ENCODE assay signal across 8 cellular contexts in the genomic region with DNA sequence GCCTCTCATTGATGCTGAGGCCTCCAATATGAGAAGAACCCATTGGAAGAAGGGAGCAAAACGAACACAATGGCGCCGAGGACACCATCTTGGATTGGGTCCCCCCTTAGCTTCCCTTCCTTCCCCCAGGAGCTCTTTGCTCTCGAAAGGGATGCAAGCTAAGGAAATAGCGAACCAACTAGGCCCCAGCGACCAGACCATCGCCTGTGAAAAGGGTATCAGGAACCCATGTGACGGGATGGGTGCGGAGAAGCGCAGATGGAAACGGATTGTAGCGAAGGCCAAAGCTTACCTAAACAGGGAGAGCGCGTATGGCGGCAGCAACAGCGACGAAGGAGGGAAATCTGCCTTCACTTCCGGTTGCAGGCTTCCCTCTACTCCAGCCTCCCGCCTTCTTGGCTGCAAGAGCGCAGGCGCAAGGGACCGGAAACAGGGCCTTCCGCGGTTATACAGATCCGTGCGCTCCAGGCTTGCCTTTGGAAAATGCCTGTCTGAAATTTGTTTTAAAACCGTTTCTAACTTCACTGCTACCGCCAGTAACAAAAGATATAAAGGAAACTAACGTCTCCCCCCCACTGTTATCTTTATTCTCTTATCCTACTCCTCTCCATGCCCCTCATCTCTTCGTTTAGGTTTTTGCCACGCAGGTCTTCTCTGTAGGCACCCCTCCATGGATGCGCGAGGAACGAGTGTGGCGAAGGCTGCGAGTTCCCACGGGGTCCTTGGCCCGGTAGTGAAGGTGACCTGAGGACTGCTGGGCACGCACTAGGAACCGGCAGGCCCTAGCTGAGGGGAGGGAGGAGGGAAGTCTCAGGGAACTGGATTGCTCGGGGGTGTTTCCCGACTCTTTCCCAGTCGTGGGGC. TPM values are rescaled to one million over a fixed set of nuclear protein-coding genes. Genes with fewer than 3 reads are reported as not detected.
DNase-seq lines count a peak whose midpoint lies in the region; ATAC-seq, FAIRE-seq and TF ChIP-seq lines count a peak whose summit lies in the region.

TSS of gene DDX39B (minus strand) at position 346 of the 864 bp plus-strand sequence. CDS start 1,471 bp downstream, outside the sequence.

- H3K27me3 ChIP-seq in ACC112 (ENCODE audit: insufficient read depth, low read length) (no peaks in the 10 kb centered on the region), mammary epithelial cell (ENCODE audit: insufficient read depth, low read length) (no peaks in the 10 kb centered on the region), small intestine (ENCODE audit: control insufficient read depth in 2 of 2, insufficient read depth in 2 of 2, low read length in 2 of 2) (no peaks in the 10 kb centered on the region)

- ATAC-seq in GM18873 (IDR thresholded peaks at IDR 0.05; ENCODE audit: low FRiP score, unreplicated experiment) (peak; percentile 57), HG03139 (IDR thresholded peaks at IDR 0.05; ENCODE audit: unreplicated experiment) (peak; percentile 42)

- H2AFZ ChIP-seq in ACC112 (ENCODE audit: low read length, unreplicated experiment) (no peak within 1 kb of the TSS), mammary epithelial cell (ENCODE audit: low read depth, low read length) (peak within 1 kb of the TSS; percentile 87)

- peak; percentile 97 for DNase-seq in NCI-H2227 (lab: John Stamatoyannopoulos, UW; ENCODE audit: unreplicated experiment)
- peak; percentile 94 for DNase-seq in mammary epithelial cell
- peak; percentile 92 for DNase-seq in iPS-NIHi11 (ENCODE audit: low spot score)
- peak; percentile 98 for DNase-seq in small intestine

- intact Hi-C loops in mammary epithelial cell (cut with micrococcal nuclease), result loop anchor here (1.0 to 10.0 kb wide), 5 partner anchors 39 to 413 kb away; partner anchors contain the start of genes BAG6, CLIC1, NELFE and SKIC2

- H3K4me2 ChIP-seq in mammary epithelial cell (ENCODE audit: insufficient read depth, low read depth, low read length), result peak within 1 kb of the TSS; percentile 80

- no peak for TF ChIP-seq CTCF in WI38 (IDR thresholded peaks at IDR 0.05; ENCODE audit: low read depth, low read length)
- no peak for TF ChIP-seq CTCF in mammary epithelial cell (conservative IDR thresholded peaks at IDR 0.05 in 1 of 2, IDR thresholded peaks at IDR 0.05 in 1 of 2; ENCODE audit: extremely low read depth in 1 of 2, insufficient read depth in 1 of 2, low read depth in 1 of 2, low read length in 2 of 2)

- H3K4me3 ChIP-seq in ACC112 (ENCODE audit: low read depth, low read length) (peak within 1 kb of the TSS; percentile 82), WI38 (ENCODE audit: low read depth, low read length) (peak within 1 kb of the TSS; percentile 81), mammary epithelial cell (replicated peaks in 1 of 3; ENCODE audit: insufficient read depth in 1 of 3, low read depth in 2 of 3, low read length in 3 of 3) (peak within 1 kb of the TSS; percentile 72 to 94 (median 75)), small intestine (ENCODE audit: low read depth in 1 of 2, low read length in 2 of 2) (peak within 1 kb of the TSS; percentile 55 to 86)

- H3K4me1 ChIP-seq in ACC112 (ENCODE audit: control insufficient read depth, insufficient read depth, low read length, unreplicated experiment) (peaks cover 31% of the 10 kb centered on the region), mammary epithelial cell (ENCODE audit: insufficient read depth, low read length) (peaks cover 32% of the 10 kb centered on the region), small intestine (ENCODE audit: control insufficient read depth in 2 of 2, insufficient read depth in 1 of 2, low read depth in 1 of 2, low read length in 1 of 2) (peaks cover 0 to 4% of the 10 kb centered on the region in 2 donors)

- peaks cover 54% of the 10 kb centered on the region for H3K79me2 ChIP-seq in ACC112 (ENCODE audit: control insufficient read depth, insufficient read depth, low read length, unreplicated experiment)
- peaks cover 53% of the 10 kb centered on the region for H3K79me2 ChIP-seq in mammary epithelial cell (ENCODE audit: insufficient read depth, low read length)

- H3K27ac ChIP-seq in ACC112 (ENCODE audit: low read depth, low read length) (peak within 1 kb of the TSS; percentile 97), mammary epithelial cell (ENCODE audit: insufficient read depth, low read depth, low read length) (peak within 1 kb of the TSS; percentile 97), small intestine (ENCODE audit: low read depth in 1 of 2, low read length in 1 of 2) (peak within 1 kb of the TSS; percentile 92 to 94)

- WGBS in mammary epithelial cell (ENCODE audit: low coverage, missing lambda C conversion rate), result under 1% methylated on average over 40 of the region's 43 CpGs
- WGBS in small intestine, 3 donors, result 0 to 1% (median 0%) methylated on average over 43 of the region's 43 CpGs

- BruUV-seq in mammary epithelial cell (replicated peaks; lab: Mats Ljungman, UMichigan), result TSS peak; percentile 66

- H3K9me3 ChIP-seq in mammary epithelial cell (replicated peaks; ENCODE audit: insufficient read depth, low read length) (no peaks in the 10 kb centered on the region), small intestine (ENCODE audit: control insufficient read depth, low read depth) (no peaks in the 10 kb centered on the region)

- in situ Hi-C loops in mammary epithelial cell (cut with MboI; ENCODE audit: low sequenced_read_pairs in 2 of 2), result loop anchor here (5.0 kb wide), 2 partner anchors 50 to 60 kb away; no protein-coding TSS in a partner anchor

- dilution Hi-C loops in mammary epithelial cell (cut with HindIII; ENCODE audit: low sequenced_read_pairs), result loop anchor here (5.0 kb wide), 4 partner anchors 40 to 105 kb away; partner anchors contain the start of genes AIF1 and LTB

- H4K20me1 ChIP-seq in mammary epithelial cell (ENCODE audit: insufficient read depth, low read length), result peaks cover 5% of the 10 kb centered on the region

- no peak for FAIRE-seq in small intestine (lab: Jason Lieb, UNC)

- peak within 1 kb of the TSS; percentile 98 for H3K9ac ChIP-seq in mammary epithelial cell (ENCODE audit: insufficient read depth, low read length)

- CTCF ChIA-PET in mammary epithelial cell (lab: Charles Lee; ENCODE audit: low non-redundant PET), result interaction anchor here (0.6 kb wide), 1 partner anchor 42 kb away, joined by 3 read pairs; no protein-coding TSS in a partner anchor

- H3K36me3 ChIP-seq in ACC112 (ENCODE audit: insufficient read depth, low read length) (peaks cover 25% of the 10 kb centered on the region), mammary epithelial cell (ENCODE audit: insufficient read depth, low read length) (peaks cover 26% of the 10 kb centered on the region), small intestine (ENCODE audit: control insufficient read depth in 2 of 2, insufficient read depth in 2 of 2, low read length in 2 of 2) (peaks cover 7 to 8% of the 10 kb centered on the region in 2 donors)

RNA-seq across cellular contexts. Expression of gene DDX39B, which starts in this region (rescaled TPM):
- 100 to 1,000 TPM; 263 to 409 TPM for total RNA-seq in mammary epithelial cell
- polyA plus RNA-seq in mammary epithelial cell, result 675 TPM
- 934 TPM for polyA minus RNA-seq in mammary epithelial cell
- polyA plus RNA-seq in small intestine, result 100 to 1,000 TPM; 307 to 406 (median 311) TPM

Comparison
In these comparisons a context has a peak if more than half of its experiments do, and no peak if none do; other contexts are left out.
1. Peak in every context shown above with its lines: DNase-seq, ATAC-seq, H3K4me3 ChIP-seq and H3K27ac ChIP-seq.